Comparison of ENCODE assay signal across 8 cellular contexts in the genomic region with DNA sequence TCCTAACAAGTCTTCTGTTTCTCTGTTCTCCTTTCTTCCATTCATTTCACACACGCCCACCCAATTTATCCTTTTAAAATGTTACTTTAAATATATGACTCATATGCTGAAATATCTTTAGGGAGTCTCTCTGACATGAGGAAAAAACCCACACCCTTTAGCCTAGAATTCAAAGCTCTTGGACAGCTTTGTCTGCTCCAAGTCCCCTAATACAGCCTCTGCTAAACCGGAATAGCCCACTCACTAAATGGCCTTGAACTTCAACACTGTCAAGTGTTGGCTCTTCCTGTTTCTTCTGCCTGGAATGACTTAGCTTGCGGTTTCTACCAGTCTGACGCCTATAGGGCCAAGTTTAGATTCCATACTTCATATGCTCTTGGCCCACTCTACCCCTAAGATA. TPM values are rescaled to one million over a fixed set of nuclear protein-coding genes. Genes with fewer than 3 reads are reported as not detected.
A peak's percentile ranks its signal among the peaks of the same experiment; 100 is the strongest.
DNase-seq lines count a peak whose midpoint lies in the region; ATAC-seq lines count a peak whose summit lies in the region.
"Had no signal": no experiment of that assay in that cellular context is flagged by ENCODE, and none has a peak within 500 bp of the region (broad histone marks: within the 10 kb centered on the region; RNA-seq: fewer than 3 reads in every experiment).

No MANE protein-coding gene starts in this region.

- H3K4me3 ChIP-seq in SJSA1 (no peak overlapping the region), mesendoderm (ENCODE audit: low read length) (no peak overlapping the region)

- no peak overlapping the region for H4K5ac ChIP-seq in mesendoderm (ENCODE audit: low read length)

- no peak overlapping the region for H3K18ac ChIP-seq in mesendoderm (ENCODE audit: low read length)

- WGBS in mesendoderm (ENCODE audit: extremely low coverage, insufficient coverage, low lambda C conversion rate), result no CpG with 5 or more reads among the region's 4 CpGs

- H3K36me3 ChIP-seq in SJSA1 (no peaks in the 10 kb centered on the region), mesendoderm (ENCODE audit: control insufficient read depth, insufficient read depth, low read length) (no peaks in the 10 kb centered on the region)

- H2BK5ac ChIP-seq in mesendoderm (ENCODE audit: low read length), result no peak overlapping the region

- H3K27me3 ChIP-seq in SJSA1 (replicated peaks) (no peaks in the 10 kb centered on the region), mesendoderm (ENCODE audit: insufficient read depth, low read length, poor library complexity) (no peaks in the 10 kb centered on the region)

- H3K9ac ChIP-seq in mesendoderm (ENCODE audit: low read length), result no peak overlapping the region

- peak overlapping the region; percentile 53 for H3K27ac ChIP-seq in SJSA1
- H3K27ac ChIP-seq in mesendoderm (ENCODE audit: low read depth, low read length), result no peak overlapping the region

- ATAC-seq in GM19324 (IDR thresholded peaks at IDR 0.05; ENCODE audit: low FRiP score, unreplicated experiment), result peak; percentile 14
- peak; percentile 38 for ATAC-seq in HG03045 (IDR thresholded peaks at IDR 0.05; ENCODE audit: unreplicated experiment)

- no peaks in the 10 kb centered on the region for H3K79me1 ChIP-seq in mesendoderm (ENCODE audit: low read length)

- H3K4me1 ChIP-seq in SJSA1 (replicated peaks) (peaks cover 51% of the 10 kb centered on the region), mesendoderm (ENCODE audit: control insufficient read depth, low read depth, low read length) (no peaks in the 10 kb centered on the region)

- H3K4me2 ChIP-seq in mesendoderm (ENCODE audit: low read length), result no peak overlapping the region

- H3K4ac ChIP-seq in mesendoderm (ENCODE audit: low read depth, low read length), result peak overlapping the region; percentile 9

- H2BK15ac ChIP-seq in mesendoderm (replicated peaks; ENCODE audit: low read depth), result no peak overlapping the region

- H4K8ac ChIP-seq in mesendoderm (ENCODE audit: low read depth, low read length), result no peak overlapping the region

- no peak overlapping the region for H3K23ac ChIP-seq in mesendoderm (ENCODE audit: low read length)

- peak; percentile 42 to 72 for DNase-seq in SJSA1 (ENCODE audit: low read depth in 1 of 2, low spot score in 2 of 2)
- DNase-seq in mesendoderm, result no peak
- no peak for DNase-seq in NCI-H2107 treated with DMSO at 0.1 percent for 48 hours (lab: John Stamatoyannopoulos, UW; ENCODE audit: unreplicated experiment)
- DNase-seq in activated T-cell treated with anti-CD3 and anti-CD28 coated beads, Interleukin-2, amount 50 U/mL, for 48 hours, result no peak
- no peak for DNase-seq in hippocampal formation (lab: John Stamatoyannopoulos, UW)

- no peaks in the 10 kb centered on the region for H3K9me3 ChIP-seq in SJSA1 (replicated peaks)

- H3K79me2 ChIP-seq in mesendoderm (ENCODE audit: control insufficient read depth, insufficient read depth, low read length), result no peaks in the 10 kb centered on the region

- no peak overlapping the region for H2AK5ac ChIP-seq in mesendoderm (ENCODE audit: low read length)

- H3K56ac ChIP-seq in mesendoderm (ENCODE audit: low read length), result peak overlapping the region; percentile 17

- H2BK120ac ChIP-seq in mesendoderm (ENCODE audit: low read depth, low read length), result no peak overlapping the region

RNA-seq across cellular contexts. Expression of a gene that starts 3.3 kb away (rescaled TPM):
- total RNA-seq in SJSA1 (2014; rRNA removed; shearing (Covaris generic)), result 0.13 and 0.38 TPM in 2 replicates
- polyA plus RNA-seq in mesendoderm (2013, experiment 1 of 2), result 0.04 TPM
- polyA plus RNA-seq in mesendoderm (2013, experiment 2 of 2), result 0.04 TPM

RNA-seq across cellular contexts. Expression of a gene that starts 56.5 kb away (rescaled TPM):
- not detected in 2 replicates for total RNA-seq in SJSA1 (2014; rRNA removed; shearing (Covaris generic))
- polyA plus RNA-seq in mesendoderm (2013, experiment 1 of 2), result not detected
- polyA plus RNA-seq in mesendoderm (2013, experiment 2 of 2), result not detected
- total RNA-seq: liver had no signal
- polyA plus RNA-seq: liver had no signal

Comparison
In these comparisons a context has a peak if more than half of its experiments do, and no peak if none do; other contexts are left out.
1. DNase-seq: peak in SJSA1 (2 of 2); none in mesendoderm (single experiment), NCI-H2107 treated with DMSO at 0.1 percent for 48 hours (single experiment), activated T-cell treated with anti-CD3 and anti-CD28 coated beads, Interleukin-2, amount 50 U/mL, for 48 hours (0 of 2) and hippocampal formation (0 of 2).